Comparison of ENCODE assay signal across 14 cellular contexts in genomic region chr5:133867851-133868545, GRCh38.
A peak's percentile ranks its signal among the peaks of the same experiment; 100 is the strongest.
DNase-seq lines count a peak whose midpoint lies in the region; ATAC-seq and TF ChIP-seq lines count a peak whose summit lies in the region.
"Had no signal": no experiment of that assay in that cellular context is flagged by ENCODE, and none has a peak within 500 bp of the region (broad histone marks: within the 10 kb centered on the region; RNA-seq: fewer than 3 reads in every experiment).

No MANE protein-coding gene starts in this region.

- peaks cover 13% of the 10 kb centered on the region for H3K4me1 Mint-ChIP-seq in activated CD8-positive, alpha-beta T cell treated with anti-CD3 and anti-CD28 coated beads, Interleukin-2, amount 10 ng/mL, durations not matched to agents 7 days and 5 days (ENCODE audit: low read depth)
- H3K4me1 Mint-ChIP-seq in activated CD8-positive, alpha-beta T cell treated with anti-CD3 and anti-CD28 coated beads for 36 hours (ENCODE audit: low read depth) = peaks cover 15% of the 10 kb centered on the region
- peaks cover 21% of the 10 kb centered on the region for H3K4me1 Mint-ChIP-seq in activated T-helper 1 cell treated with anti-CD3 and anti-CD28 coated beads, Interleukin-12 subunit alpha, Interleukin-12 subunit beta, Interleukin-2, Interleukin-4 antibody, amounts not matched to agents 30 ng/mL and 10 ng/mL and 1 ng/mL, durations not matched to agents 14 hours and 24 hours and 36 hours (ENCODE audit: low read depth)
- H3K4me1 Mint-ChIP-seq in stimulated activated effector memory CD8-positive, alpha-beta T cell treated with anti-CD3 and anti-CD28 coated beads, Interleukin-12 subunit alpha, Interleukin-12 subunit beta, amount 100 ng/mL, for 72 hours = peaks cover 13% of the 10 kb centered on the region

- CTCF ChIA-PET in activated CD8-positive, alpha-beta T cell treated with anti-CD3 and anti-CD28 coated beads, Interleukin-2, amount 10 ng/mL, durations not matched to agents 7 days and 5 days (lab: Charles Lee) = interaction anchor here (0.9 to 3.3 kb wide), 12 partner anchors 8 to 757 kb away, joined by 3 to 32 read pairs (median 11); no protein-coding TSS in a partner anchor
- CTCF ChIA-PET in activated CD8-positive, alpha-beta T cell treated with anti-CD3 and anti-CD28 coated beads for 36 hours (lab: Charles Lee) = interaction anchor here (0.9 to 5.0 kb wide), 17 partner anchors 8 to 444 kb away, joined by 3 to 34 read pairs (median 13); no protein-coding TSS in a partner anchor

- intact Hi-C loops in activated CD8-positive, alpha-beta T cell treated with anti-CD3 and anti-CD28 coated beads for 36 hours (cut with micrococcal nuclease) = loop anchor here (5.0 to 10.0 kb wide), 2 partner anchors 113 to 316 kb away; no protein-coding TSS in a partner anchor
- intact Hi-C loops in activated T-helper 1 cell treated with anti-CD3 and anti-CD28 coated beads, Interleukin-12 subunit alpha, Interleukin-12 subunit beta, Interleukin-2, Interleukin-4 antibody, amounts not matched to agents 30 ng/mL and 10 ng/mL and 1 ng/mL, durations not matched to agents 14 hours and 24 hours and 36 hours (cut with micrococcal nuclease) = loop anchor here (2.0 to 10.0 kb wide), 2 partner anchors 253 to 443 kb away; partner anchors contain the start of gene FSTL4

- no peaks in the 10 kb centered on the region for H3K36me3 Mint-ChIP-seq in activated CD8-positive, alpha-beta T cell treated with anti-CD3 and anti-CD28 coated beads, Interleukin-2, amount 10 ng/mL, durations not matched to agents 7 days and 5 days (ENCODE audit: low read depth)
- no peaks in the 10 kb centered on the region for H3K36me3 Mint-ChIP-seq in activated CD8-positive, alpha-beta T cell treated with anti-CD3 and anti-CD28 coated beads for 36 hours (ENCODE audit: low read depth)
- no peaks in the 10 kb centered on the region for H3K36me3 Mint-ChIP-seq in activated T-helper 1 cell treated with anti-CD3 and anti-CD28 coated beads, Interleukin-12 subunit alpha, Interleukin-12 subunit beta, Interleukin-2, Interleukin-4 antibody, amounts not matched to agents 30 ng/mL and 10 ng/mL and 1 ng/mL, durations not matched to agents 14 hours and 24 hours and 36 hours (ENCODE audit: low read depth)
- H3K36me3 Mint-ChIP-seq in stimulated activated effector memory CD8-positive, alpha-beta T cell treated with anti-CD3 and anti-CD28 coated beads, Interleukin-12 subunit alpha, Interleukin-12 subunit beta, amount 100 ng/mL, for 72 hours = no peaks in the 10 kb centered on the region
- H3K36me3 Mint-ChIP-seq: CD8-positive, alpha-beta T cell had no signal

- POLR2A ChIA-PET in activated CD8-positive, alpha-beta T cell treated with anti-CD3 and anti-CD28 coated beads, Interleukin-2, amount 10 ng/mL, durations not matched to agents 7 days and 5 days (lab: Charles Lee) = interaction anchor here (0.6 kb wide), 1 partner anchor 133 kb away, joined by 3 read pairs; no protein-coding TSS in a partner anchor
- POLR2A ChIA-PET in activated CD8-positive, alpha-beta T cell treated with anti-CD3 and anti-CD28 coated beads for 36 hours (lab: Charles Lee) = no interaction called here

- no peak overlapping the region for H3K4me3 Mint-ChIP-seq in activated CD8-positive, alpha-beta T cell treated with anti-CD3 and anti-CD28 coated beads, Interleukin-2, amount 10 ng/mL, durations not matched to agents 7 days and 5 days
- no peak overlapping the region for H3K4me3 Mint-ChIP-seq in activated CD8-positive, alpha-beta T cell treated with anti-CD3 and anti-CD28 coated beads for 36 hours
- H3K4me3 Mint-ChIP-seq in activated T-helper 1 cell treated with anti-CD3 and anti-CD28 coated beads, Interleukin-12 subunit alpha, Interleukin-12 subunit beta, Interleukin-2, Interleukin-4 antibody, amounts not matched to agents 30 ng/mL and 10 ng/mL and 1 ng/mL, durations not matched to agents 14 hours and 24 hours and 36 hours = no peak overlapping the region
- H3K4me3 Mint-ChIP-seq in stimulated activated effector memory CD8-positive, alpha-beta T cell treated with anti-CD3 and anti-CD28 coated beads, Interleukin-12 subunit alpha, Interleukin-12 subunit beta, amount 100 ng/mL, for 72 hours = no peak overlapping the region
- H3K4me3 Mint-ChIP-seq: CD8-positive, alpha-beta T cell; HFFc6 had no signal

- DNase-seq in activated CD8-positive, alpha-beta T cell treated with anti-CD3 and anti-CD28 coated beads, Interleukin-2, amount 10 ng/mL, durations not matched to agents 7 days and 5 days = no peak
- DNase-seq in activated CD8-positive, alpha-beta T cell treated with anti-CD3 and anti-CD28 coated beads for 36 hours = no peak
- DNase-seq in NCI-H524 treated with DMSO at 0.1 percent for 48 hours (lab: John Stamatoyannopoulos, UW) = peak; percentile 35
- no peak for DNase-seq in activated T-helper 1 cell treated with anti-CD3 and anti-CD28 coated beads, Interleukin-12 subunit alpha, Interleukin-12 subunit beta, Interleukin-2, Interleukin-4 antibody, amounts not matched to agents 30 ng/mL and 10 ng/mL and 1 ng/mL, durations not matched to agents 14 hours and 24 hours and 36 hours (ENCODE audit: low spot score)
- DNase-seq in stimulated activated effector memory CD8-positive, alpha-beta T cell treated with anti-CD3 and anti-CD28 coated beads, Interleukin-12 subunit alpha, Interleukin-12 subunit beta, amount 100 ng/mL, for 72 hours (ENCODE audit: low spot score in 2 of 2) = no peak
- no peak for DNase-seq in ACHN
- no peak for DNase-seq in HT-29 (ENCODE audit: low spot score)
- DNase-seq: Caco-2; CD8-positive, alpha-beta T cell; DND-41; GDM1; GOT3; HFFc6 had no signal

- in situ Hi-C loops in ACHN (cut with HindIII; ENCODE audit: low pct_ligation_motif_present, low pct_unique_long_range_greater_than_20kb, low sequenced_read_pairs) = no loop called here

- H3K27me3 Mint-ChIP-seq in activated CD8-positive, alpha-beta T cell treated with anti-CD3 and anti-CD28 coated beads, Interleukin-2, amount 10 ng/mL, durations not matched to agents 7 days and 5 days (ENCODE audit: low read depth) = no peaks in the 10 kb centered on the region
- H3K27me3 Mint-ChIP-seq in activated CD8-positive, alpha-beta T cell treated with anti-CD3 and anti-CD28 coated beads for 36 hours = peaks cover 1% of the 10 kb centered on the region
- no peaks in the 10 kb centered on the region for H3K27me3 Mint-ChIP-seq in activated T-helper 1 cell treated with anti-CD3 and anti-CD28 coated beads, Interleukin-12 subunit alpha, Interleukin-12 subunit beta, Interleukin-2, Interleukin-4 antibody, amounts not matched to agents 30 ng/mL and 10 ng/mL and 1 ng/mL, durations not matched to agents 14 hours and 24 hours and 36 hours (ENCODE audit: insufficient read depth)

- ATAC-seq in activated CD8-positive, alpha-beta T cell treated with anti-CD3 and anti-CD28 coated beads, Interleukin-2, amount 10 ng/mL, durations not matched to agents 7 days and 5 days = no peak
- no peak for ATAC-seq in activated CD8-positive, alpha-beta T cell treated with anti-CD3 and anti-CD28 coated beads for 36 hours
- ATAC-seq in stimulated activated effector memory CD8-positive, alpha-beta T cell treated with anti-CD3 and anti-CD28 coated beads, Interleukin-12 subunit alpha, Interleukin-12 subunit beta, amount 100 ng/mL, for 72 hours = no peak
- ATAC-seq in HG03378 (IDR thresholded peaks at IDR 0.05; ENCODE audit: unreplicated experiment) = no peak
- ATAC-seq: CD8-positive, alpha-beta T cell had no signal

- peak overlapping the region; percentile 24 for H3K27ac Mint-ChIP-seq in activated CD8-positive, alpha-beta T cell treated with anti-CD3 and anti-CD28 coated beads, Interleukin-2, amount 10 ng/mL, durations not matched to agents 7 days and 5 days
- H3K27ac Mint-ChIP-seq in activated CD8-positive, alpha-beta T cell treated with anti-CD3 and anti-CD28 coated beads for 36 hours = no peak overlapping the region
- peak overlapping the region; percentile 66 for H3K27ac Mint-ChIP-seq in activated T-helper 1 cell treated with anti-CD3 and anti-CD28 coated beads, Interleukin-12 subunit alpha, Interleukin-12 subunit beta, Interleukin-2, Interleukin-4 antibody, amounts not matched to agents 30 ng/mL and 10 ng/mL and 1 ng/mL, durations not matched to agents 14 hours and 24 hours and 36 hours
- H3K27ac Mint-ChIP-seq in stimulated activated effector memory CD8-positive, alpha-beta T cell treated with anti-CD3 and anti-CD28 coated beads, Interleukin-12 subunit alpha, Interleukin-12 subunit beta, amount 100 ng/mL, for 72 hours = peak overlapping the region; percentile 52
- H3K27ac Mint-ChIP-seq: CD8-positive, alpha-beta T cell; HFFc6 had no signal

- TF ChIP-seq CTCF in activated CD8-positive, alpha-beta T cell treated with anti-CD3 and anti-CD28 coated beads for 36 hours (IDR thresholded peaks at IDR 0.05) = no peak

- no peaks in the 10 kb centered on the region for H3K9me3 Mint-ChIP-seq in activated CD8-positive, alpha-beta T cell treated with anti-CD3 and anti-CD28 coated beads, Interleukin-2, amount 10 ng/mL, durations not matched to agents 7 days and 5 days (ENCODE audit: insufficient read depth)
- H3K9me3 Mint-ChIP-seq in activated CD8-positive, alpha-beta T cell treated with anti-CD3 and anti-CD28 coated beads for 36 hours = no peaks in the 10 kb centered on the region
- H3K9me3 Mint-ChIP-seq in activated T-helper 1 cell treated with anti-CD3 and anti-CD28 coated beads, Interleukin-12 subunit alpha, Interleukin-12 subunit beta, Interleukin-2, Interleukin-4 antibody, amounts not matched to agents 30 ng/mL and 10 ng/mL and 1 ng/mL, durations not matched to agents 14 hours and 24 hours and 36 hours = no peaks in the 10 kb centered on the region
- H3K9me3 Mint-ChIP-seq in stimulated activated effector memory CD8-positive, alpha-beta T cell treated with anti-CD3 and anti-CD28 coated beads, Interleukin-12 subunit alpha, Interleukin-12 subunit beta, amount 100 ng/mL, for 72 hours = no peaks in the 10 kb centered on the region
- H3K9me3 Mint-ChIP-seq: CD8-positive, alpha-beta T cell; HFFc6 had no signal
